In genomic region chr13:97921146-97921776, GRCh38 we compare ENCODE assay signal across 18 cellular contexts.
"Had no signal": no experiment of that assay in that cellular context is flagged by ENCODE, and none has a peak within 500 bp of the region (broad histone marks: within the 10 kb centered on the region; RNA-seq: fewer than 3 reads in every experiment).

No MANE protein-coding gene starts in this region.

- H3K36me3 ChIP-seq: ascending aorta, colonic mucosa, neutrophil had no signal

- H3K9me3 ChIP-seq: ascending aorta, colonic mucosa, neutrophil had no signal

- ATAC-seq: activated T-cell treated with anti-CD3 and anti-CD28 coated beads, Interleukin-2, amount 50 U/mL, for 4 hours; left colon; naive thymus-derived CD8-positive, alpha-beta T cell; stimulated activated naive B cell treated with anti-CD40 and anti-IgM and Interleukin-4, amounts not matched to agents 10 μg/mL and 1 μg/mL and 100 μg/mL, for 72 hours had no signal

- DNase-seq: activated CD4-positive, alpha-beta T cell treated with anti-CD3 and anti-CD28 coated beads for 1 hour; activated CD4-positive, alpha-beta T cell treated with anti-CD3 and anti-CD28 coated beads, Interleukin-2, amount 50 U/mL, for 48 hours; activated naive CD8-positive, alpha-beta T cell treated with anti-CD3 and anti-CD28 coated beads, Interleukin-2, amount 10 ng/mL, durations not matched to agents 7 days and 5 days; activated T-cell treated with anti-CD3 and anti-CD28 coated beads, Interleukin-2, amount 50 U/mL, for 4 hours; caudate nucleus; colonic mucosa; effector CD4-positive, alpha-beta T cell; left colon; naive thymus-derived CD8-positive, alpha-beta T cell; posterior cingulate gyrus; stimulated activated CD4-positive, alpha-beta T cell treated with anti-CD3 and anti-CD28 coated beads, Interleukin-1b, Interleukin-23, amount 100 ng/mL, for 48 hours; stimulated activated naive B cell treated with anti-CD40 and anti-IgM and Interleukin-4, amounts not matched to agents 10 μg/mL and 1 μg/mL and 100 μg/mL, for 72 hours; substantia nigra; T-helper 9 cell; trophoblast cell had no signal

- H3K4me3 ChIP-seq: ascending aorta, colonic mucosa, lung had no signal

- H3K27me3 ChIP-seq: ascending aorta, colonic mucosa, neutrophil had no signal

- H3K27ac ChIP-seq: ascending aorta, colonic mucosa, neutrophil had no signal

- H3K4me1 ChIP-seq: ascending aorta, colonic mucosa had no signal
